ENCODE assay signal across 9 cellular contexts in genomic region chr3:111080357-111080937, GRCh38. TPM values are rescaled to one million over a fixed set of nuclear protein-coding genes. Genes with fewer than 3 reads are reported as not detected.
A peak's percentile ranks its signal among the peaks of the same experiment; 100 is the strongest.
DNase-seq lines count a peak whose midpoint lies in the region; TF ChIP-seq lines count a peak whose summit lies in the region.
"Had no signal": no experiment of that assay in that cellular context is flagged by ENCODE, and none has a peak within 500 bp of the region (broad histone marks: within the 10 kb centered on the region; RNA-seq: fewer than 3 reads in every experiment).

No MANE protein-coding gene starts in this region.

- no peaks in the 10 kb centered on the region for H3K36me3 Mint-ChIP-seq in activated CD4-positive, alpha-beta memory T cell treated with anti-CD3 and anti-CD28 coated beads, Interleukin-2, amount 10 ng/mL, durations not matched to agents 7 days and 5 days (ENCODE audit: low read depth)
- H3K36me3 Mint-ChIP-seq: CD4-positive, CD25-positive, alpha-beta regulatory T cell had no signal

- no peaks in the 10 kb centered on the region for H3K79me2 ChIP-seq in OCI-LY3 (ENCODE audit: low read length)

- no peaks in the 10 kb centered on the region for H3K9me3 Mint-ChIP-seq in activated CD4-positive, alpha-beta memory T cell treated with anti-CD3 and anti-CD28 coated beads, Interleukin-2, amount 10 ng/mL, durations not matched to agents 7 days and 5 days

- no peak overlapping the region for H3K4me3 ChIP-seq in OCI-LY3 (ENCODE audit: low read length)
- no peak overlapping the region for H3K4me3 ChIP-seq in fibroblast of mammary gland (ENCODE audit: control insufficient read depth, low read depth, low read length)
- H3K4me3 ChIP-seq in skeletal muscle satellite cell (ENCODE audit: low read length) = no peak overlapping the region

- DNase-seq in NCI-H146 (lab: John Stamatoyannopoulos, UW) (peak; percentile 11), NCI-H146 treated with DMSO at 0.1 percent for 48 hours (lab: John Stamatoyannopoulos, UW; ENCODE audit: unreplicated experiment) (no peak), fibroblast of mammary gland (ENCODE audit: low read depth) (peak; percentile 68), occipital lobe (lab: John Stamatoyannopoulos, UW) (no peak)
- DNase-seq in activated CD4-positive, alpha-beta memory T cell treated with anti-CD3 and anti-CD28 coated beads, Interleukin-2, amount 10 ng/mL, durations not matched to agents 7 days and 5 days = no peak
- no peak for DNase-seq in activated CD4-positive, CD25-positive, alpha-beta regulatory T cell (lab: John Stamatoyannopoulos, UW)

- H3K4me2 ChIP-seq in OCI-LY3 (ENCODE audit: low read length) = no peak overlapping the region
- peak overlapping the region; percentile 41 for H3K4me2 ChIP-seq in skeletal muscle satellite cell (ENCODE audit: low read length)

- H3K9me3 ChIP-seq in OCI-LY3 (ENCODE audit: insufficient read depth, low read length) (no peaks in the 10 kb centered on the region), skeletal muscle satellite cell (replicated peaks; ENCODE audit: low read length) (no peaks in the 10 kb centered on the region)

- no peaks in the 10 kb centered on the region for H3K27me3 ChIP-seq in OCI-LY3 (ENCODE audit: low read depth, low read length)
- no peaks in the 10 kb centered on the region for H3K27me3 ChIP-seq in skeletal muscle satellite cell (ENCODE audit: control insufficient read depth, insufficient read depth, low read length)

- H3K4me3 Mint-ChIP-seq in activated CD4-positive, alpha-beta memory T cell treated with anti-CD3 and anti-CD28 coated beads, Interleukin-2, amount 10 ng/mL, durations not matched to agents 7 days and 5 days = no peak overlapping the region
- H3K4me3 Mint-ChIP-seq: CD4-positive, CD25-positive, alpha-beta regulatory T cell had no signal

- H3K4me1 ChIP-seq in OCI-LY3 (ENCODE audit: low read length) (no peaks in the 10 kb centered on the region), skeletal muscle satellite cell (ENCODE audit: control insufficient read depth, insufficient read depth, low read length) (peaks cover 30% of the 10 kb centered on the region)

- CTCF ChIA-PET in activated CD4-positive, alpha-beta memory T cell treated with anti-CD3 and anti-CD28 coated beads, Interleukin-2, amount 10 ng/mL, durations not matched to agents 7 days and 5 days (lab: Charles Lee) = interaction anchor here (0.6 to 2.5 kb wide), 7 partner anchors 10 to 1351 kb away, joined by 3 to 15 read pairs (median 4); partner anchors contain the start of genes CD96 and NECTIN3

- H3K36me3 ChIP-seq in OCI-LY3 (replicated peaks; ENCODE audit: low read depth, low read length) (no peaks in the 10 kb centered on the region), skeletal muscle satellite cell (ENCODE audit: insufficient read depth, low read length) (no peaks in the 10 kb centered on the region)

- peaks cover 2% of the 10 kb centered on the region for H3K4me1 Mint-ChIP-seq in activated CD4-positive, alpha-beta memory T cell treated with anti-CD3 and anti-CD28 coated beads, Interleukin-2, amount 10 ng/mL, durations not matched to agents 7 days and 5 days
- H3K4me1 Mint-ChIP-seq: CD4-positive, CD25-positive, alpha-beta regulatory T cell had no signal

- H3K27ac ChIP-seq in OCI-LY3 (ENCODE audit: low read length) = no peak overlapping the region

- H3K9ac ChIP-seq in OCI-LY3 (ENCODE audit: low read length) (no peak overlapping the region), skeletal muscle satellite cell (ENCODE audit: low read depth, low read length) (peak overlapping the region; percentile 49)

- no peaks in the 10 kb centered on the region for H4K20me1 ChIP-seq in OCI-LY3 (ENCODE audit: insufficient read depth, low read length)

- no peaks in the 10 kb centered on the region for H3K27me3 Mint-ChIP-seq in activated CD4-positive, alpha-beta memory T cell treated with anti-CD3 and anti-CD28 coated beads, Interleukin-2, amount 10 ng/mL, durations not matched to agents 7 days and 5 days

- POLR2A ChIA-PET in activated CD4-positive, alpha-beta memory T cell treated with anti-CD3 and anti-CD28 coated beads, Interleukin-2, amount 10 ng/mL, durations not matched to agents 7 days and 5 days (lab: Charles Lee) = interaction anchor here (0.6 kb wide), 1 partner anchor 8 kb away, joined by 3 read pairs; the partner anchor contains the start of gene NECTIN3

- no peak overlapping the region for H2AFZ ChIP-seq in OCI-LY3 (ENCODE audit: low read depth, low read length)

- TF ChIP-seq CTCF in OCI-LY3 (IDR thresholded peaks at IDR 0.05; ENCODE audit: low read depth, low read length) = peak; percentile 60
- peak; percentile 63 for TF ChIP-seq CTCF in fibroblast of mammary gland (conservative IDR thresholded peaks at IDR 0.05; ENCODE audit: control insufficient read depth, insufficient read depth, low read depth, low read length)

- no peak overlapping the region for H3K27ac Mint-ChIP-seq in activated CD4-positive, alpha-beta memory T cell treated with anti-CD3 and anti-CD28 coated beads, Interleukin-2, amount 10 ng/mL, durations not matched to agents 7 days and 5 days
- H3K27ac Mint-ChIP-seq: CD4-positive, CD25-positive, alpha-beta regulatory T cell had no signal

RNA-seq across cellular contexts. Expression of gene NECTIN3, which starts 8.8 kb away (rescaled TPM):
- total RNA-seq in skeletal muscle satellite cell (2012; rRNA removed) = 56.5 and 70.3 TPM in 2 replicates
- total RNA-seq in occipital lobe = 159 TPM
- 10 to 100 TPM in 1 of 2 experiments, 1 to 10 TPM in 1; 8.9 to 10.0 TPM for total RNA-seq in activated CD4-positive, alpha-beta memory T cell treated with anti-CD3 and anti-CD28 coated beads, Interleukin-2, amount 10 ng/mL, durations not matched to agents 7 days and 5 days

Comparison
In these comparisons a context has a peak if more than half of its experiments do, and no peak if none do; other contexts are left out.
1. DNase-seq: peak in NCI-H146 (single experiment) and fibroblast of mammary gland (single experiment); none in NCI-H146 treated with DMSO at 0.1 percent for 48 hours (single experiment), occipital lobe (single experiment), activated CD4-positive, alpha-beta memory T cell treated with anti-CD3 and anti-CD28 coated beads, Interleukin-2, amount 10 ng/mL, durations not matched to agents 7 days and 5 days (single experiment) and activated CD4-positive, CD25-positive, alpha-beta regulatory T cell (0 of 4).
2. RNA of gene NECTIN3, which starts 8.8 kb away (total RNA-seq): 159 TPM in occipital lobe (single experiment); 8.9 to 10.0 TPM in activated CD4-positive, alpha-beta memory T cell treated with anti-CD3 and anti-CD28 coated beads, Interleukin-2, amount 10 ng/mL, durations not matched to agents 7 days and 5 days; every median in the first group is over 10 times any median in the second.